ENCODE assay signal across 1 cellular context in genomic region chr4:80197132-80197573, GRCh38.
TF ChIP-seq lines count a peak whose summit lies in the region.

Gene PRDM8 (plus strand): TSS chr4:80197503. CDS start chr4:80200081, 2,578 bp downstream.

TF ChIP-seq in IMR-90, 13 proteins besides CTCF, POLR2A, EP300 and RAD21 (continued from another document):
- TF ChIP-seq ELK1 (IDR thresholded peaks at IDR 0.05; ENCODE audit: borderline replicate concordance, low read depth, low read length) = no peak
- no peak for TF ChIP-seq MAZ (IDR thresholded peaks at IDR 0.05; ENCODE audit: borderline replicate concordance, low read depth, low read length)
- TF ChIP-seq CEBPB (IDR thresholded peaks at IDR 0.05; ENCODE audit: low read depth, low read length) = no peak
- no peak for TF ChIP-seq RCOR1 (IDR thresholded peaks at IDR 0.05; ENCODE audit: insufficient replicate concordance, low read length)
